19 cellular contexts compared by ENCODE assay signal in the genomic region with DNA sequence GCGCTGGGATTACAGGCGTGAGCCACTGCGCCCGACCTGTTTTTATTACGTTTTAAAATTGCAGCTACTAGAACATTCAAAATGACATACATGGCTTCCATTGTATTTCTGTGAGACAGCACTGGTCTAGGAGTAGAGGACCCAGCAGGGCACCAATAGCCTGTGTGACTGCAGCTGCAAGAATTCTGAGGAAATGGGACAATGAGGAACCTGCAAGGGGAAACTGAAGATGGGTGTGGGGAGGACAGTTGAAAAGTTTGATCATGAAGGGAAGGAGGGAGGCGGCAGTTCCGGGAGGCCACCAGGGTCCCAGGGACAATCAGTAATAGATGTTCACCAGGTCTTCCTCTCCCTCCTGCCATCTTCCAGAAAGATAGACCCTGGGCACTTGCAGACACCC. TPM values are rescaled to one million over a fixed set of nuclear protein-coding genes. Genes with fewer than 3 reads are reported as not detected.
"Had no signal": no experiment of that assay in that cellular context is flagged by ENCODE, and none has a peak within 500 bp of the region (broad histone marks: within the 10 kb centered on the region; RNA-seq: fewer than 3 reads in every experiment).

No MANE protein-coding gene starts in this region.

- H3K9ac ChIP-seq: parathyroid adenoma had no signal

- H3K36me3 ChIP-seq: esophagus muscularis mucosa, gastroesophageal sphincter, left ventricle myocardium inferior, neutrophil had no signal

- H2AFZ ChIP-seq: parathyroid adenoma had no signal

- H3K79me2 ChIP-seq: parathyroid adenoma had no signal

- H3K4me3 ChIP-seq: dorsolateral prefrontal cortex, esophagus muscularis mucosa, gastroesophageal sphincter, left ventricle myocardium inferior, smooth muscle cell, testis had no signal

- H3K9me3 ChIP-seq: esophagus muscularis mucosa, gastroesophageal sphincter, left ventricle myocardium inferior, neutrophil, testis had no signal

- H3K27me3 ChIP-seq: dorsolateral prefrontal cortex, esophagus muscularis mucosa, gastroesophageal sphincter, testis had no signal

- H3K27ac ChIP-seq: dorsolateral prefrontal cortex, esophagus muscularis mucosa, gastroesophageal sphincter, left ventricle myocardium inferior, neutrophil, parathyroid adenoma, testis had no signal

- DNase-seq: activated CD4-positive, alpha-beta T cell treated with anti-CD3 and anti-CD28 coated beads for 1 hour; activated naive CD4-positive, alpha-beta T cell treated with Interleukin-2 at 50 U/mL for 16 hours; activated naive CD8-positive, alpha-beta T cell treated with anti-CD3 and anti-CD28 coated beads for 36 hours; activated T-cell treated with anti-CD3 and anti-CD28 coated beads, Interleukin-2, amount 50 U/mL, for 1 hour; dorsolateral prefrontal cortex; head of caudate nucleus; hypothalamus; left ventricle myocardium inferior; stimulated activated CD4-positive, alpha-beta T cell treated with anti-CD3 and anti-CD28 coated beads, Interleukin-15, amount 100 ng/mL, for 24 hours; T-cell; testis; trophoblast cell had no signal

RNA-seq across cellular contexts. Expression of a gene that starts 16.6 kb away (rescaled TPM):
- total RNA-seq: activated T-helper 2 cell treated with anti-CD3 and anti-CD28 coated beads, Interferon-gamma antibody, Interleukin-2, Interleukin-4, amounts not matched to agents 10 μg/mL and 5 μg/mL and 100 μg/mL, durations not matched to agents 14 hours and 24 hours and 36 hours; natural killer cell treated with Interleukin-12 subunit alpha and Interleukin-12 subunit beta and Interleukin-15 and Interleukin-18, amount 100 ng/mL, for 72 hours had no signal

RNA-seq across cellular contexts. Expression of a gene that starts 33.0 kb away (rescaled TPM):
- total RNA-seq: activated T-helper 2 cell treated with anti-CD3 and anti-CD28 coated beads, Interferon-gamma antibody, Interleukin-2, Interleukin-4, amounts not matched to agents 10 μg/mL and 5 μg/mL and 100 μg/mL, durations not matched to agents 14 hours and 24 hours and 36 hours had no signal
